1 cellular context compared by ENCODE assay signal in the genomic region with DNA sequence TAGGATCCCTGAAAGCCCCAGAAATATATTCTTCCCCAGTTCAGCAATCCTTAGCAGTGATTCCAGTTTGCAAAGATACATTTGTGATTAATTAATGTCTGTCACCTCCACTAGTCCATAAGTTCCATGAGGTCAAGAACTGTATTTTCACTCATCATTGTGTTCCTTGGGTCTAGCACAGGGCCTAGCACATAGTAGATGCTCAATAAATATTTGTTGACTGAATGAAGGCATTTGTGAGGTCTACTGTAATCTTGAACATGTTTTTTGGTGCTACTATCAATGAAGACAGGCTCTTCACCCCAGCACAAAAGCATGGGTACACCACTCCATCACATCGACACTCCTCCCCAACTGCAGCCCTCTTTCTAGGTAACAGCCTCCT.
TF ChIP-seq lines count a peak whose summit lies in the region.

No MANE protein-coding gene starts in this region.

TF ChIP-seq in GM23338, 12 proteins besides CTCF, POLR2A, EP300 and RAD21 (continued from another document):
- TF ChIP-seq, protein P1, sequence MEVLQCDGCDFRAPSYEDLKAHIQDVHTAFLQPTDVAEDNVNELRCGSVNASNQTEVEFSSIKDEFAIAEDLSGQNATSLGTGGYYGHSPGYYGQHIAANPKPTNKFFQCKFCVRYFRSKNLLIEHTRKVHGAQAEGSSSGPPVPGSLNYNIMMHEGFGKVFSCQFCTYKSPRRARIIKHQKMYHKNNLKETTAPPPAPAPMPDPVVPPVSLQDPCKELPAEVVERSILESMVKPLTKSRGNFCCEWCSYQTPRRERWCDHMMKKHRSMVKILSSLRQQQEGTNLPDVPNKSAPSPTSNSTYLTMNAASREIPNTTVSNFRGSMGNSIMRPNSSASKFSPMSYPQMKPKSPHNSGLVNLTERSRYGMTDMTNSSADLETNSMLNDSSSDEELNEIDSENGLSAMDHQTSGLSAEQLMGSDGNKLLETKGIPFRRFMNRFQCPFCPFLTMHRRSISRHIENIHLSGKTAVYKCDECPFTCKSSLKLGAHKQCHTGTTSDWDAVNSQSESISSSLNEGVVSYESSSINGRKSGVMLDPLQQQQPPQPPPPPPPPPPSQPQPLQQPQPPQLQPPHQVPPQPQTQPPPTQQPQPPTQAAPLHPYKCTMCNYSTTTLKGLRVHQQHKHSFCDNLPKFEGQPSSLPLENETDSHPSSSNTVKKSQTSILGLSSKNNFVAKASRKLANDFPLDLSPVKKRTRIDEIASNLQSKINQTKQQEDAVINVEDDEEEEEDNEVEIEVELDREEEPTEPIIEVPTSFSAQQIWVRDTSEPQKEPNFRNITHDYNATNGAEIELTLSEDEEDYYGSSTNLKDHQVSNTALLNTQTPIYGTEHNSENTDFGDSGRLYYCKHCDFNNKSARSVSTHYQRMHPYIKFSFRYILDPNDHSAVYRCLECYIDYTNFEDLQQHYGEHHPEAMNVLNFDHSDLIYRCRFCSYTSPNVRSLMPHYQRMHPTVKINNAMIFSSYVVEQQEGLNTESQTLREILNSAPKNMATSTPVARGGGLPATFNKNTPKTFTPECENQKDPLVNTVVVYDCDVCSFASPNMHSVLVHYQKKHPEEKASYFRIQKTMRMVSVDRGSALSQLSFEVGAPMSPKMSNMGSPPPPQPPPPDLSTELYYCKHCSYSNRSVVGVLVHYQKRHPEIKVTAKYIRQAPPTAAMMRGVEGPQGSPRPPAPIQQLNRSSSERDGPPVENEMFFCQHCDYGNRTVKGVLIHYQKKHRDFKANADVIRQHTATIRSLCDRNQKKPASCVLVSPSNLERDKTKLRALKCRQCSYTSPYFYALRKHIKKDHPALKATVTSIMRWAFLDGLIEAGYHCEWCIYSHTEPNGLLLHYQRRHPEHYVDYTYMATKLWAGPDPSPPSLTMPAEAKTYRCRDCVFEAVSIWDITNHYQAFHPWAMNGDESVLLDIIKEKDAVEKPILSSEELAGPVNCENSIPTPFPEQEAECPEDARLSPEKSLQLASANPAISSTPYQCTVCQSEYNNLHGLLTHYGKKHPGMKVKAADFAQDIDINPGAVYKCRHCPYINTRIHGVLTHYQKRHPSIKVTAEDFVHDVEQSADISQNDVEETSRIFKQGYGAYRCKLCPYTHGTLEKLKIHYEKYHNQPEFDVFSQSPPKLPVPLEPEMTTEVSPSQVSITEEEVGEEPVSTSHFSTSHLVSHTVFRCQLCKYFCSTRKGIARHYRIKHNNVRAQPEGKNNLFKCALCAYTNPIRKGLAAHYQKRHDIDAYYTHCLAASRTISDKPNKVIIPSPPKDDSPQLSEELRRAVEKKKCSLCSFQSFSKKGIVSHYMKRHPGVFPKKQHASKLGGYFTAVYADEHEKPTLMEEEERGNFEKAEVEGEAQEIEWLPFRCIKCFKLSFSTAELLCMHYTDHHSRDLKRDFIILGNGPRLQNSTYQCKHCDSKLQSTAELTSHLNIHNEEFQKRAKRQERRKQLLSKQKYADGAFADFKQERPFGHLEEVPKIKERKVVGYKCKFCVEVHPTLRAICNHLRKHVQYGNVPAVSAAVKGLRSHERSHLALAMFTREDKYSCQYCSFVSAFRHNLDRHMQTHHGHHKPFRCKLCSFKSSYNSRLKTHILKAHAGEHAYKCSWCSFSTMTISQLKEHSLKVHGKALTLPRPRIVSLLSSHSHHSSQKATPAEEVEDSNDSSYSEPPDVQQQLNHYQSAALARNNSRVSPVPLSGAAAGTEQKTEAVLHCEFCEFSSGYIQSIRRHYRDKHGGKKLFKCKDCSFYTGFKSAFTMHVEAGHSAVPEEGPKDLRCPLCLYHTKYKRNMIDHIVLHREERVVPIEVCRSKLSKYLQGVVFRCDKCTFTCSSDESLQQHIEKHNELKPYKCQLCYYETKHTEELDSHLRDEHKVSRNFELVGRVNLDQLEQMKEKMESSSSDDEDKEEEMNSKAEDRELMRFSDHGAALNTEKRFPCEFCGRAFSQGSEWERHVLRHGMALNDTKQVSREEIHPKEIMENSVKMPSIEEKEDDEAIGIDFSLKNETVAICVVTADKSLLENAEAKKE (CRISPR knock-in tag; IDR thresholded peaks at IDR 0.05): no peak
